Comparison of ENCODE assay signal across 8 cellular contexts in the genomic region with DNA sequence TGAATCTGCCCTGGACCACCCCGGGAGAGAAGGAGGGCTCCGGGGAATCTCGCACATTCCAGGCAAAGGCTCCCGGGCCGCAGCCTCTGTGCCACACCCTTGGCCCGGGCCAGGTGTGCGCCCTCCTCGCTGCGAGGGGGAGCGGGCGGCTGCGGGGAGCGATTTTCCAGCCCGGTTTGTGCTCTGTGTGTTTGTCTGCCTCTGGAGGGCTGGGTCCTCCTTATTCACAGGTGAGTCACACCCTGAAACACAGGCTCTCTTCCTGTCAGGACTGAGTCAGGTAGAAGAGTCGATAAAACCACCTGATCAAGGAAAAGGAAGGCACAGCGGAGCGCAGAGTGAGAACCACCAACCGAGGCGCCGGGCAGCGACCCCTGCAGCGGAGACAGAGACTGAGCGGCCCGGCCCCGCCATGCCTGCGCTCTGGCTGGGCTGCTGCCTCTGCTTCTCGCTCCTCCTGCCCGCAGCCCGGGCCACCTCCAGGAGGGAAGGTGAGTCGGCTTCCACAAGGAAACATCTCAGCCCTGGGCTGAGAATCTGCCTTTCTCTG. TPM values are rescaled to one million over a fixed set of nuclear protein-coding genes. Genes with fewer than 3 reads are reported as not detected.
DNase-seq lines count a peak whose midpoint lies in the region; ATAC-seq, FAIRE-seq and TF ChIP-seq lines count a peak whose summit lies in the region.

A gene (plus strand): TSS at position 324 of the 550 bp plus-strand sequence. CDS start 89 bp downstream, at position 413.

- peak within 1 kb of the TSS; percentile 76 for H3K9ac ChIP-seq in astrocyte (ENCODE audit: low read length)
- H3K9ac ChIP-seq in iPS-20b (ENCODE audit: low read depth, low read length), result peak within 1 kb of the TSS; percentile 78

- no peaks in the 10 kb centered on the region for H4K20me1 ChIP-seq in astrocyte (ENCODE audit: insufficient read depth, low read length)

- TF ChIP-seq CTCF in astrocyte (IDR thresholded peaks at IDR 0.05; ENCODE audit: insufficient read depth, low read depth, low read length), result no peak

- H3K27me3 ChIP-seq in astrocyte (ENCODE audit: insufficient read depth, low read length) (no peaks in the 10 kb centered on the region), iPS-20b (ENCODE audit: insufficient read depth, low read length) (peaks cover 25% of the 10 kb centered on the region; the same call in 1 of the 2 replicates)

- intact Hi-C loops in activated naive CD4-positive, alpha-beta T cell treated with anti-CD3 and anti-CD28 coated beads for 36 hours (cut with micrococcal nuclease), result loop anchor here (10.0 kb wide), 1 partner anchor 221 kb away; no protein-coding TSS in a partner anchor
- intact Hi-C loops in activated T-helper 2 cell treated with anti-CD3 and anti-CD28 coated beads, Interferon-gamma antibody, Interleukin-2, Interleukin-4, amounts not matched to agents 10 μg/mL and 5 μg/mL and 100 μg/mL, durations not matched to agents 14 hours and 24 hours and 36 hours (cut with micrococcal nuclease), result no loop called here

- H2AFZ ChIP-seq in astrocyte (ENCODE audit: low read depth, low read length), result peak within 1 kb of the TSS; percentile 82

- H3K79me2 ChIP-seq in astrocyte (ENCODE audit: insufficient read depth, low read length), result no peaks in the 10 kb centered on the region

- no peak within 1 kb of the TSS for H3K27ac Mint-ChIP-seq in activated naive CD4-positive, alpha-beta T cell treated with anti-CD3 and anti-CD28 coated beads for 36 hours
- peak within 1 kb of the TSS; percentile 38 for H3K27ac Mint-ChIP-seq in astrocyte (ENCODE audit: unreplicated experiment)
- no peak within 1 kb of the TSS for H3K27ac Mint-ChIP-seq in activated T-helper 2 cell treated with anti-CD3 and anti-CD28 coated beads, Interferon-gamma antibody, Interleukin-2, Interleukin-4, amounts not matched to agents 10 μg/mL and 5 μg/mL and 100 μg/mL, durations not matched to agents 14 hours and 24 hours and 36 hours

- H3K27ac ChIP-seq in astrocyte (ENCODE audit: low read depth, low read length), result peak within 1 kb of the TSS; percentile 17
- H3K27ac ChIP-seq in iPS-20b (ENCODE audit: low read length), result no peak within 1 kb of the TSS

- no peaks in the 10 kb centered on the region for H3K9me3 Mint-ChIP-seq in activated naive CD4-positive, alpha-beta T cell treated with anti-CD3 and anti-CD28 coated beads for 36 hours
- H3K9me3 Mint-ChIP-seq in astrocyte (ENCODE audit: unreplicated experiment), result no peaks in the 10 kb centered on the region
- no peaks in the 10 kb centered on the region for H3K9me3 Mint-ChIP-seq in activated T-helper 2 cell treated with anti-CD3 and anti-CD28 coated beads, Interferon-gamma antibody, Interleukin-2, Interleukin-4, amounts not matched to agents 10 μg/mL and 5 μg/mL and 100 μg/mL, durations not matched to agents 14 hours and 24 hours and 36 hours

- FAIRE-seq in astrocyte (lab: Jason Lieb, UNC), result no peak

- peaks cover 31% of the 10 kb centered on the region for H3K27me3 Mint-ChIP-seq in activated naive CD4-positive, alpha-beta T cell treated with anti-CD3 and anti-CD28 coated beads for 36 hours (ENCODE audit: low read depth)
- H3K27me3 Mint-ChIP-seq in astrocyte (ENCODE audit: low read depth, unreplicated experiment), result no peaks in the 10 kb centered on the region
- peaks cover 39% of the 10 kb centered on the region for H3K27me3 Mint-ChIP-seq in activated T-helper 2 cell treated with anti-CD3 and anti-CD28 coated beads, Interferon-gamma antibody, Interleukin-2, Interleukin-4, amounts not matched to agents 10 μg/mL and 5 μg/mL and 100 μg/mL, durations not matched to agents 14 hours and 24 hours and 36 hours (ENCODE audit: low read depth)

- DNase-seq in activated naive CD4-positive, alpha-beta T cell treated with anti-CD3 and anti-CD28 coated beads for 36 hours, result peak; percentile 76
- DNase-seq in activated naive CD4-positive, alpha-beta T cell treated with Interleukin-2 at 50 U/mL for 16 hours, result no peak
- peak; percentile 66 for DNase-seq in astrocyte (ENCODE audit: low read depth)
- DNase-seq in stimulated activated CD4-positive, alpha-beta T cell treated with anti-CD3 and anti-CD28 coated beads, Interleukin-4, amount 100 ng/mL, for 1 hour, result peak; percentile 20
- DNase-seq in RKO (ENCODE audit: low spot score), result no peak
- no peak for DNase-seq in activated T-helper 2 cell treated with anti-CD3 and anti-CD28 coated beads, Interferon-gamma antibody, Interleukin-2, Interleukin-4, amounts not matched to agents 10 μg/mL and 5 μg/mL and 100 μg/mL, durations not matched to agents 14 hours and 24 hours and 36 hours (ENCODE audit: low spot score)

- no peaks in the 10 kb centered on the region for H3K9me3 ChIP-seq in astrocyte (ENCODE audit: insufficient read depth, low read depth, low read length)
- no peaks in the 10 kb centered on the region for H3K9me3 ChIP-seq in iPS-20b (ENCODE audit: insufficient read depth, low read depth, low read length)

- H3K4me3 Mint-ChIP-seq in activated naive CD4-positive, alpha-beta T cell treated with anti-CD3 and anti-CD28 coated beads for 36 hours, result peak within 1 kb of the TSS; percentile 41
- peak within 1 kb of the TSS; percentile 81 for H3K4me3 Mint-ChIP-seq in astrocyte (ENCODE audit: unreplicated experiment)
- no peak within 1 kb of the TSS for H3K4me3 Mint-ChIP-seq in activated T-helper 2 cell treated with anti-CD3 and anti-CD28 coated beads, Interferon-gamma antibody, Interleukin-2, Interleukin-4, amounts not matched to agents 10 μg/mL and 5 μg/mL and 100 μg/mL, durations not matched to agents 14 hours and 24 hours and 36 hours (ENCODE audit: low read depth)

- peak within 1 kb of the TSS; percentile 87 for H3K4me2 ChIP-seq in astrocyte (ENCODE audit: low read length)

- H3K4me1 ChIP-seq in astrocyte (ENCODE audit: insufficient read depth, low read length), result peaks cover 12% of the 10 kb centered on the region
- peaks cover 6% of the 10 kb centered on the region; the same call in 1 of the 2 replicates for H3K4me1 ChIP-seq in iPS-20b (ENCODE audit: insufficient read depth, low read length)

- H3K4me1 Mint-ChIP-seq in activated naive CD4-positive, alpha-beta T cell treated with anti-CD3 and anti-CD28 coated beads for 36 hours (ENCODE audit: low read depth), result peaks cover 6% of the 10 kb centered on the region
- H3K4me1 Mint-ChIP-seq in astrocyte (ENCODE audit: low read depth, unreplicated experiment), result peaks cover 12% of the 10 kb centered on the region
- H3K4me1 Mint-ChIP-seq in activated T-helper 2 cell treated with anti-CD3 and anti-CD28 coated beads, Interferon-gamma antibody, Interleukin-2, Interleukin-4, amounts not matched to agents 10 μg/mL and 5 μg/mL and 100 μg/mL, durations not matched to agents 14 hours and 24 hours and 36 hours (ENCODE audit: low read depth), result no peaks in the 10 kb centered on the region

- H3K4me3 ChIP-seq in astrocyte (ENCODE audit: insufficient read depth, low read depth, low read length) (peak within 1 kb of the TSS; percentile 55), iPS-20b (ENCODE audit: low read length) (peak within 1 kb of the TSS; percentile 74)

- H3K36me3 ChIP-seq in astrocyte (ENCODE audit: insufficient read depth, low read length), result no peaks in the 10 kb centered on the region
- H3K36me3 ChIP-seq in iPS-20b (ENCODE audit: insufficient read depth, low read depth, low read length), result no peaks in the 10 kb centered on the region

- no peak for ATAC-seq in GM18909 (IDR thresholded peaks at IDR 0.05; ENCODE audit: poor library complexity, unreplicated experiment)

- CTCF ChIA-PET in activated naive CD4-positive, alpha-beta T cell treated with anti-CD3 and anti-CD28 coated beads for 36 hours (lab: Charles Lee), result interaction anchor here (0.6 to 0.9 kb wide), 2 partner anchors 207 to 224 kb away, joined by 3 read pairs; no protein-coding TSS in a partner anchor

- H3K36me3 Mint-ChIP-seq in activated naive CD4-positive, alpha-beta T cell treated with anti-CD3 and anti-CD28 coated beads for 36 hours (ENCODE audit: low read depth), result no peaks in the 10 kb centered on the region
- H3K36me3 Mint-ChIP-seq in astrocyte (ENCODE audit: low read depth, unreplicated experiment), result no peaks in the 10 kb centered on the region
- no peaks in the 10 kb centered on the region for H3K36me3 Mint-ChIP-seq in activated T-helper 2 cell treated with anti-CD3 and anti-CD28 coated beads, Interferon-gamma antibody, Interleukin-2, Interleukin-4, amounts not matched to agents 10 μg/mL and 5 μg/mL and 100 μg/mL, durations not matched to agents 14 hours and 24 hours and 36 hours (ENCODE audit: low read depth)

RNA-seq across cellular contexts. Expression of the gene that starts here (rescaled TPM):
- under 1 TPM in 1 of 2 experiments, not detected in 1; 0.05 TPM for total RNA-seq in activated naive CD4-positive, alpha-beta T cell treated with anti-CD3 and anti-CD28 coated beads for 36 hours
- total RNA-seq in astrocyte, result 8.0 and 13.9 TPM in 2 replicates
- not detected in 2 replicates for total RNA-seq in activated T-helper 2 cell treated with anti-CD3 and anti-CD28 coated beads, Interferon-gamma antibody, Interleukin-2, Interleukin-4, amounts not matched to agents 10 μg/mL and 5 μg/mL and 100 μg/mL, durations not matched to agents 14 hours and 24 hours and 36 hours

Comparison
In these comparisons a context has a peak if more than half of its experiments do, and no peak if none do; other contexts are left out.
1. Peak in DNase-seq in activated naive CD4-positive, alpha-beta T cell treated with anti-CD3 and anti-CD28 coated beads for 36 hours; RNA of the gene not detected or under 1 TPM.
2. DNase-seq: peak in astrocyte (single experiment) and stimulated activated CD4-positive, alpha-beta T cell treated with anti-CD3 and anti-CD28 coated beads, Interleukin-4, amount 100 ng/mL, for 1 hour (single experiment); none in activated naive CD4-positive, alpha-beta T cell treated with Interleukin-2 at 50 U/mL for 16 hours (single experiment), RKO (single experiment) and activated T-helper 2 cell treated with anti-CD3 and anti-CD28 coated beads, Interferon-gamma antibody, Interleukin-2, Interleukin-4, amounts not matched to agents 10 μg/mL and 5 μg/mL and 100 μg/mL, durations not matched to agents 14 hours and 24 hours and 36 hours (single experiment).